In genomic region chr4:25870081-25870480, GRCh38 we compare ENCODE assay signal across 19 cellular contexts. TPM values are rescaled to one million over a fixed set of nuclear protein-coding genes. Genes with fewer than 3 reads are reported as not detected.
DNase-seq lines count a peak whose midpoint lies in the region; ATAC-seq and TF ChIP-seq lines count a peak whose summit lies in the region.
"Had no signal": no experiment of that assay in that cellular context is flagged by ENCODE, and none has a peak within 500 bp of the region (broad histone marks: within the 10 kb centered on the region; RNA-seq: fewer than 3 reads in every experiment).

No MANE protein-coding gene starts in this region.

- peak overlapping the region; percentile 96 for H3K4me2 ChIP-seq in DOHH2 (ENCODE audit: low read length)
- H3K4me2 ChIP-seq: A549 had no signal

- H3F3A ChIP-seq in DOHH2 (ENCODE audit: control insufficient read depth, insufficient read depth), result peaks cover 85% of the 10 kb centered on the region

- H4K20me1 ChIP-seq in DOHH2 (ENCODE audit: control insufficient read depth, insufficient read depth, low read depth, low read length), result no peaks in the 10 kb centered on the region

- no peaks in the 10 kb centered on the region for H3K9me2 ChIP-seq in DOHH2 (replicated peaks; ENCODE audit: control insufficient read depth, low read length)

- H3K27ac ChIP-seq in DOHH2 (ENCODE audit: low read depth, low read length) (peak overlapping the region; percentile 98), right atrium auricular region (no peak overlapping the region)
- H3K27ac ChIP-seq: A549, thoracic aorta had no signal

- TF ChIP-seq CTCF in DOHH2 (IDR thresholded peaks at IDR 0.05; ENCODE audit: low read depth, low read length, poor library complexity, severe bottlenecking) (no peak), right atrium auricular region (IDR thresholded peaks at IDR 0.05) (no peak)

- H3K9me3 ChIP-seq in DOHH2 (ENCODE audit: control insufficient read depth, insufficient read depth, low read length) (no peaks in the 10 kb centered on the region), right atrium auricular region (no peaks in the 10 kb centered on the region)
- H3K9me3 ChIP-seq: A549, thoracic aorta had no signal

- H3K27me3 ChIP-seq in DOHH2 (ENCODE audit: control insufficient read depth, low read length), result no peaks in the 10 kb centered on the region
- no peaks in the 10 kb centered on the region for H3K27me3 ChIP-seq in right atrium auricular region

- no peak for DNase-seq in ecto neural progenitor cell (ENCODE audit: low spot score)
- DNase-seq in foreskin melanocyte, result no peak
- no peak for DNase-seq in right atrium auricular region (ENCODE audit: low spot score)
- DNase-seq in activated CD8-positive, alpha-beta memory T cell treated with anti-CD3 and anti-CD28 coated beads for 24 hours, result no peak
- DNase-seq: activated CD8-positive, alpha-beta T cell treated with anti-CD3 and anti-CD28 coated beads for 36 hours; activated effector memory CD4-positive, alpha-beta T cell treated with Interleukin-2 at 50 U/mL for 16 hours; COR-L47; GDM1; hypothalamus; left colon; NCI-H2029 treated with DMSO at 0.1 percent for 48 hours; stimulated activated CD4-positive, alpha-beta T cell treated with anti-CD3 and anti-CD28 coated beads, Interleukin-12 subunit alpha, Interleukin-12 subunit beta, amount 100 ng/mL, for 4 hours had no signal

- H3K4me1 ChIP-seq in DOHH2 (ENCODE audit: control insufficient read depth, low read length) (peaks cover 100% of the 10 kb centered on the region), right atrium auricular region (no peaks in the 10 kb centered on the region)

- H3K36me3 ChIP-seq in DOHH2 (ENCODE audit: control insufficient read depth, low read length), result peaks cover 37% of the 10 kb centered on the region
- H3K36me3 ChIP-seq in right atrium auricular region, result no peaks in the 10 kb centered on the region
- H3K36me3 ChIP-seq: thoracic aorta had no signal

- peak; percentile 43 for ATAC-seq in GM19395 (IDR thresholded peaks at IDR 0.05; ENCODE audit: unreplicated experiment)
- ATAC-seq in HG02588 (IDR thresholded peaks at IDR 0.05; ENCODE audit: unreplicated experiment), result peak; percentile 49
- ATAC-seq in HG03460 (IDR thresholded peaks at IDR 0.05; ENCODE audit: unreplicated experiment), result peak; percentile 38
- ATAC-seq: A549; activated CD8-positive, alpha-beta T cell treated with anti-CD3 and anti-CD28 coated beads for 36 hours; left colon; Right ventricle myocardium inferior had no signal

- H3K79me2 ChIP-seq in DOHH2 (ENCODE audit: control insufficient read depth, low read length), result peaks cover 59% of the 10 kb centered on the region

- peak overlapping the region; percentile 92 for H3K4me3 ChIP-seq in DOHH2 (ENCODE audit: low read length)
- H3K4me3 ChIP-seq in right atrium auricular region, result no peak overlapping the region
- H3K4me3 ChIP-seq: A549, thoracic aorta had no signal

RNA-seq across cellular contexts. Expression of gene SEL1L3, which starts 7.3 kb away (rescaled TPM):
- total RNA-seq in right atrium auricular region, result 1 to 10 TPM; 5.4 to 7.2 TPM

RNA-seq across cellular contexts. Expression of gene SMIM20, which starts 43.9 kb away (rescaled TPM):
- total RNA-seq in right atrium auricular region, result 10 to 100 TPM; 27.8 to 52.1 TPM
